ENCODE assay signal across 34 cellular contexts in the genomic region with DNA sequence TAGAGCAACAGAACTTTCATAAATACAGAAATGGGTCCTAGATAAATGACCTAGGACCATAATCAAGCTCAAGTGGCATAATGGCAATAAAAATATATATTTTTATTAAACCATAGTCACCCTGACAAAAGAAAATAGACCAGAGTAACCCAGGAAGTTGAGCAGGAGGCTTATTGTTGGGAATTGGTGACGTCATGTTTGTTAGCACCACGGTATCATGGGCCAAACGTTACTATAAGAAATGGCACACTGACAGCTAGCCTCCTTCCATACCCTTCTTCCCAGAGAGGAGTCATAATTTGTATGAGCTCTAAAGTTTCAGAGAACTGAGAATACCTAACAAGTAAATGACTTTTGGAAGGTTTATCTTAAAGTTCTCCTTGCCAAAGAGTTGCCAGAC.
"Had no signal": no experiment of that assay in that cellular context is flagged by ENCODE, and none has a peak within 500 bp of the region (broad histone marks: within the 10 kb centered on the region; RNA-seq: fewer than 3 reads in every experiment).

No MANE protein-coding gene starts in this region.

- H3K4me3 ChIP-seq: MG63 had no signal

- H3K27me3 ChIP-seq: MG63 had no signal

- DNase-seq: Kasumi-1, MG63, MM.1S, MV-4-11, NCI-H1048, NCI-H1092, NCI-H1092 treated with DMSO at 0.1 percent for 48 hours, NCI-H1105, NCI-H1105 treated with DMSO at 0.1 percent for 48 hours, NCI-H1417 treated with DMSO at 0.1 percent for 48 hours, NCI-H1436, NCI-H1436 treated with DMSO at 0.1 percent for 48 hours, NCI-H146, NCI-H1694, NCI-H1694 treated with DMSO at 0.1 percent for 48 hours, NCI-H187, NCI-H187 treated with DMSO at 0.1 percent for 48 hours, NCI-H1930, NCI-H2029, NCI-H2029 treated with DMSO at 0.1 percent for 48 hours, NCI-H2081, NCI-H2081 treated with DMSO at 0.1 percent for 48 hours, NCI-H2107, NCI-H2171, NCI-H2171 treated with DMSO at 0.1 percent for 48 hours, NCI-H2227 treated with DMSO at 0.1 percent for 48 hours, NCI-H226, NCI-H345, NCI-H446, NCI-H446 treated with DMSO at 0.1 percent for 48 hours, NCI-H510A, NCI-H510A treated with DMSO at 0.1 percent for 48 hours, NCI-H524, NCI-H524 treated with DMSO at 0.1 percent for 48 hours had no signal

- H3K36me3 ChIP-seq: MG63 had no signal

- H3K9me3 ChIP-seq: MG63 had no signal
